In the genomic region with DNA sequence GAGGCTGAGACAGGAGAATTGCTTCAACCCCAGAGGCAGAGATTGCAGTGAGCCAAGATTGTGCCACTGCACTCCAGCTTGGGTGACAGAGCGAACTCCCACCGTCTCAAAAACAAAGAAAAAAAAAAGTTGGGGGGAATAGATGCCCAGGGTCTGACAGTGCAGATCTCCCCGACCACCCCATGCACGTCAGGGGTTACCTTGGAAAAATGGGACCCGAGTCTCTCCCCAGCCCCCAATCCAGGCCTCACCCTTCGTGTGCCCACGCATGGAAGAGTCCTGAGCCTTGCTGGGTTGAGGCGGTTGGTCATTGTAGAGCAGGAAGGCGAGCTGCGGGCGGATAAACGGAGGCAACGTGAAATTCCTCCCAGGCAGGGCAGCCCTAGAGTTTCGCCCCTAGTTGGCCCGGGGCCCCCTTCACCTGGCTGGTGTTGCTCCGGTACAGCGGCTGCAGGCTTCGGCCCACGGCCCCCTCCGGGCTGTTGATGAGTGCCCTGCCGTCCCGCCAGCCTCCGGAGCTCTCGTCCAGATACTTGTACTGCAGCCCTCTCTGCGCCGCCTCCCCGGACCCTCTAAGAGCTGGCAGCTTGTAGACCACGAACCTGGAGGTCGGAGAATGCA, we compare ENCODE assay signal across 1 cellular context.
TF ChIP-seq lines count a peak whose summit lies in the region.

No MANE protein-coding gene starts in this region.

TF ChIP-seq in IMR-90, 13 proteins besides CTCF, POLR2A, EP300 and RAD21:
- TF ChIP-seq FOS (IDR thresholded peaks at IDR 0.05; ENCODE audit: low read depth, low read length) = no peak
- TF ChIP-seq BHLHE40 (IDR thresholded peaks at IDR 0.05; ENCODE audit: low read depth, low read length) = no peak
- TF ChIP-seq RCOR1 (IDR thresholded peaks at IDR 0.05; ENCODE audit: insufficient replicate concordance, low read length) = no peak
- TF ChIP-seq NFE2L2 (IDR thresholded peaks at IDR 0.05; ENCODE audit: low read depth, low read length) = no peak
